ENCODE assay signal across 1 cellular context in the genomic region with DNA sequence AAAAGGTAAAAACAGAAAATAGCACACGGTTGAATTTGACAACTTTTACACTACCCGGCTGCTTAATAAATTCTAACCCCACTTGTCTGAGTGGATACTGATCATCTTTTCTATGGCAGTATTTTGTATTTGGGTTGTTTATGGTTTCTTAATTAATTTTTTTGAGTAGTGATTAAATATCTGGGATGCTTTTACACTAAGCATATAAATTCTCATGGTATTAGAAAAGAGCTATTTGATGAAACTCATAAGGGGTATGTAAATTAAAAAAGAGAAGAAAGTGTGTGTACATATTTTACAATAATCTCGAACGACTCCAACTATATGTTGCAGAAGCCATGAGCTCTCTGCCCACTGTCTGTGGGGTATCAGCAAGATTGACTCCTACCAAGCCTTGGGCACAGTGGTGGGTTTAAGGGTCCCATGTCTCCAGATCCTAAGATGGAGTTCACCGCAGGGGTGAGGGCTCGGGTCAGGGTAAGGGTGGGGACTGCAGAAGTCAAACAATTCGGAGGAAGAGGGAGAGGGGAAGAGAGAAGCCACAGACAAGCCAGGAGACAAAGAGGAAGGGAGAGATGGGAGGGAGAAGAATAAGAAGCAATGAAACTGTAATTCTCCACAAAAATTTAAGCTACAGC.
TF ChIP-seq lines count a peak whose summit lies in the region.

No MANE protein-coding gene starts in this region.

TF ChIP-seq in GM23338, 12 proteins besides CTCF, POLR2A, EP300 and RAD21 (continued from another document):
- TF ChIP-seq, protein P1, sequence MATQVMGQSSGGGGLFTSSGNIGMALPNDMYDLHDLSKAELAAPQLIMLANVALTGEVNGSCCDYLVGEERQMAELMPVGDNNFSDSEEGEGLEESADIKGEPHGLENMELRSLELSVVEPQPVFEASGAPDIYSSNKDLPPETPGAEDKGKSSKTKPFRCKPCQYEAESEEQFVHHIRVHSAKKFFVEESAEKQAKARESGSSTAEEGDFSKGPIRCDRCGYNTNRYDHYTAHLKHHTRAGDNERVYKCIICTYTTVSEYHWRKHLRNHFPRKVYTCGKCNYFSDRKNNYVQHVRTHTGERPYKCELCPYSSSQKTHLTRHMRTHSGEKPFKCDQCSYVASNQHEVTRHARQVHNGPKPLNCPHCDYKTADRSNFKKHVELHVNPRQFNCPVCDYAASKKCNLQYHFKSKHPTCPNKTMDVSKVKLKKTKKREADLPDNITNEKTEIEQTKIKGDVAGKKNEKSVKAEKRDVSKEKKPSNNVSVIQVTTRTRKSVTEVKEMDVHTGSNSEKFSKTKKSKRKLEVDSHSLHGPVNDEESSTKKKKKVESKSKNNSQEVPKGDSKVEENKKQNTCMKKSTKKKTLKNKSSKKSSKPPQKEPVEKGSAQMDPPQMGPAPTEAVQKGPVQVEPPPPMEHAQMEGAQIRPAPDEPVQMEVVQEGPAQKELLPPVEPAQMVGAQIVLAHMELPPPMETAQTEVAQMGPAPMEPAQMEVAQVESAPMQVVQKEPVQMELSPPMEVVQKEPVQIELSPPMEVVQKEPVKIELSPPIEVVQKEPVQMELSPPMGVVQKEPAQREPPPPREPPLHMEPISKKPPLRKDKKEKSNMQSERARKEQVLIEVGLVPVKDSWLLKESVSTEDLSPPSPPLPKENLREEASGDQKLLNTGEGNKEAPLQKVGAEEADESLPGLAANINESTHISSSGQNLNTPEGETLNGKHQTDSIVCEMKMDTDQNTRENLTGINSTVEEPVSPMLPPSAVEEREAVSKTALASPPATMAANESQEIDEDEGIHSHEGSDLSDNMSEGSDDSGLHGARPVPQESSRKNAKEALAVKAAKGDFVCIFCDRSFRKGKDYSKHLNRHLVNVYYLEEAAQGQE (IDR thresholded peaks at IDR 0.05; ENCODE audit: unreplicated experiment) = no peak
